In genomic region chr9:111621895-111622480, GRCh38 we compare ENCODE assay signal across 8 cellular contexts. TPM values are rescaled to one million over a fixed set of nuclear protein-coding genes. Genes with fewer than 3 reads are reported as not detected.
DNase-seq lines count a peak whose midpoint lies in the region; ATAC-seq, FAIRE-seq and TF ChIP-seq lines count a peak whose summit lies in the region.

No MANE protein-coding gene starts in this region.

- POLR2A ChIA-PET in PC-3 (lab: Charles Lee; ENCODE audit: unreplicated experiment), result no interaction called here
- POLR2A ChIA-PET in naive thymus-derived CD4-positive, alpha-beta T cell (lab: Charles Lee), result interaction anchor here (0.9 kb wide), 1 partner anchor 9 kb away, joined by 6 read pairs; no protein-coding TSS in a partner anchor

- H3K9ac ChIP-seq in PC-3 (ENCODE audit: low read length) (no peak overlapping the region), endodermal cell (ENCODE audit: extremely low read depth, low read length, poor library complexity, severe bottlenecking) (no peak overlapping the region)

- no peaks in the 10 kb centered on the region for H3K9me3 ChIP-seq in PC-3 (ENCODE audit: low read length)
- no peaks in the 10 kb centered on the region for H3K9me3 ChIP-seq in endodermal cell (ENCODE audit: control insufficient read depth, low read length)
- H3K9me3 ChIP-seq in naive thymus-derived CD4-positive, alpha-beta T cell (ENCODE audit: control insufficient read depth in 2 of 3, low read length in 3 of 3), result no peaks in the 10 kb centered on the region

- peaks cover 13% of the 10 kb centered on the region for H3K4me1 Mint-ChIP-seq in CD14-positive monocyte
- peaks cover 9% of the 10 kb centered on the region for H3K4me1 Mint-ChIP-seq in endodermal cell
- no peaks in the 10 kb centered on the region for H3K4me1 Mint-ChIP-seq in naive thymus-derived CD4-positive, alpha-beta T cell

- H3F3A ChIP-seq in PC-3 (ENCODE audit: low read length, unreplicated experiment), result no peaks in the 10 kb centered on the region

- H3K27ac ChIP-seq in PC-3 (ENCODE audit: low read length), result no peak overlapping the region
- H3K27ac ChIP-seq in endodermal cell (ENCODE audit: low read depth, low read length), result no peak overlapping the region
- no peak overlapping the region for H3K27ac ChIP-seq in naive thymus-derived CD4-positive, alpha-beta T cell (ENCODE audit: low read depth, low read length)

- no peaks in the 10 kb centered on the region for H3K27me3 ChIP-seq in PC-3 (ENCODE audit: low read length)
- H3K27me3 ChIP-seq in endodermal cell (ENCODE audit: control insufficient read depth, insufficient read depth, low read length, poor library complexity, severe bottlenecking), result no peaks in the 10 kb centered on the region
- no peaks in the 10 kb centered on the region for H3K27me3 ChIP-seq in naive thymus-derived CD4-positive, alpha-beta T cell (ENCODE audit: control insufficient read depth in 2 of 2, insufficient read depth in 2 of 2, low read length in 2 of 2)

- H3K4me1 ChIP-seq in PC-3 (ENCODE audit: insufficient read depth, low read length) (no peaks in the 10 kb centered on the region; the same call in 1 of the 2 replicates), endodermal cell (ENCODE audit: control insufficient read depth, insufficient read depth, low read length) (no peaks in the 10 kb centered on the region)
- no peaks in the 10 kb centered on the region for H3K4me1 ChIP-seq in naive thymus-derived CD4-positive, alpha-beta T cell (ENCODE audit: control insufficient read depth in 2 of 2, insufficient read depth in 2 of 2, low read length in 2 of 2)

- BruUV-seq in PC-3 (replicated peaks; lab: Mats Ljungman, UMichigan), result no TSS peak

- no peak overlapping the region for H2AFZ ChIP-seq in PC-3 (ENCODE audit: low read length)

- no peaks in the 10 kb centered on the region for H3K9me2 ChIP-seq in PC-3 (replicated peaks; ENCODE audit: low read length)

- H3K9me3 Mint-ChIP-seq in CD14-positive monocyte (peaks cover 0 to 7% (median 2%) of the 10 kb centered on the region in 7 donors), endodermal cell (peaks cover 24% of the 10 kb centered on the region)
- H3K9me3 Mint-ChIP-seq in naive thymus-derived CD4-positive, alpha-beta T cell, result no peaks in the 10 kb centered on the region

- WGBS in endodermal cell (ENCODE audit: insufficient coverage in 1 of 2, insufficient read length in 1 of 2), 2 experiments, result 0 to 51% methylated on average over 1 to 2 of the region's 2 CpGs

- no peak overlapping the region for H3K4me3 ChIP-seq in PC-3 (ENCODE audit: low read length)
- no peak overlapping the region for H3K4me3 ChIP-seq in endodermal cell (ENCODE audit: low read length)
- H3K4me3 ChIP-seq in naive thymus-derived CD4-positive, alpha-beta T cell (ENCODE audit: low read length), result no peak overlapping the region

- CTCF ChIA-PET in PC-3 (lab: Charles Lee), result interaction anchor here (0.6 to 1.1 kb wide), 4 partner anchors 17 to 744 kb away, joined by 3 to 18 read pairs (median 5); partner anchors contain the start of gene PTGR1
- CTCF ChIA-PET in naive thymus-derived CD4-positive, alpha-beta T cell (lab: Charles Lee), result interaction anchor here (0.5 to 1.0 kb wide), 4 partner anchors 24 to 82 kb away, joined by 3 to 5 read pairs (median 4); no protein-coding TSS in a partner anchor

- no peak overlapping the region for H3K4me2 ChIP-seq in PC-3 (ENCODE audit: low read length)

- H3K27ac Mint-ChIP-seq in CD14-positive monocyte (peak overlapping the region in 3 of 7 donors; percentile 49 to 72 (median 72)), endodermal cell (no peak overlapping the region)
- no peak overlapping the region for H3K27ac Mint-ChIP-seq in naive thymus-derived CD4-positive, alpha-beta T cell

- no peak for FAIRE-seq in GM12892 (lab: Jason Lieb, UNC)

- H3K36me3 ChIP-seq in PC-3 (ENCODE audit: low read depth, low read length) (no peaks in the 10 kb centered on the region), endodermal cell (ENCODE audit: control insufficient read depth, insufficient read depth, low read length) (no peaks in the 10 kb centered on the region)
- no peaks in the 10 kb centered on the region for H3K36me3 ChIP-seq in naive thymus-derived CD4-positive, alpha-beta T cell (ENCODE audit: control insufficient read depth in 2 of 3, insufficient read depth in 3 of 3, low read length in 3 of 3)

- H3K27me3 Mint-ChIP-seq in CD14-positive monocyte (ENCODE audit: low read depth in 3 of 3) (peaks cover 0 to 17% (median 3%) of the 10 kb centered on the region in 3 donors), endodermal cell (ENCODE audit: insufficient read depth) (no peaks in the 10 kb centered on the region)
- peaks cover 3 to 24% (median 5%) of the 10 kb centered on the region in 5 donors for H3K27me3 Mint-ChIP-seq in naive thymus-derived CD4-positive, alpha-beta T cell

- intact Hi-C loops in CD14-positive monocyte (cut with micrococcal nuclease), result no loop called here
- intact Hi-C loops in PC-3 (cut with micrococcal nuclease), result loop anchor here (1.0 kb wide), 1 partner anchor 24 kb away; no protein-coding TSS in a partner anchor
- intact Hi-C loops in naive thymus-derived CD4-positive, alpha-beta T cell (cut with micrococcal nuclease), result loop anchor here (1.0 to 2.0 kb wide), 2 partner anchors 23 to 24 kb away; partner anchors contain the start of gene PTGR1 (in 1 of the 2)

- no peaks in the 10 kb centered on the region for H3K79me2 ChIP-seq in PC-3 (ENCODE audit: low read length)

- TF ChIP-seq CTCF in CD14-positive monocyte (IDR thresholded peaks at IDR 0.05) (peak; percentile 71), GM20000 (IDR thresholded peaks at IDR 0.05; ENCODE audit: extremely low read depth, missing control alignments) (peak; percentile 38), PC-3 (conservative IDR thresholded peaks at IDR 0.05; ENCODE audit: low read depth, low read length) (peak; percentile 72), endodermal cell (conservative IDR thresholded peaks at IDR 0.05) (peak; percentile 81)

- DNase-seq in CD14-positive monocyte (ENCODE audit: low spot score) (no peak), GM20000 (ENCODE audit: low spot score) (peak; percentile 68), PC-3 (peak; percentile 52), endodermal cell (peak; percentile 68), GM12892 (ENCODE audit: insufficient read length) (no peak), KG1 (lab: John Stamatoyannopoulos, UW) (no peak)
- DNase-seq in naive thymus-derived CD4-positive, alpha-beta T cell, result peak in 3 of 9 donors; percentile 12 to 21 (median 14)

- no peak for TF ChIP-seq POLR2A in GM12892 (IDR thresholded peaks at IDR 0.05; ENCODE audit: low read depth, low read length)

- H4K20me1 ChIP-seq in PC-3 (ENCODE audit: low read length), result no peaks in the 10 kb centered on the region

- no peaks in the 10 kb centered on the region for H3K36me3 Mint-ChIP-seq in CD14-positive monocyte
- no peaks in the 10 kb centered on the region for H3K36me3 Mint-ChIP-seq in endodermal cell (ENCODE audit: low read depth)
- H3K36me3 Mint-ChIP-seq in naive thymus-derived CD4-positive, alpha-beta T cell, result no peaks in the 10 kb centered on the region

- peak; percentile 88 for ATAC-seq in PC-3
- ATAC-seq in naive thymus-derived CD4-positive, alpha-beta T cell, result peak; percentile 65
- no peak for ATAC-seq in GM19328 (IDR thresholded peaks at IDR 0.05; ENCODE audit: unreplicated experiment)

- no peak overlapping the region for H3K4me3 Mint-ChIP-seq in CD14-positive monocyte
- no peak overlapping the region for H3K4me3 Mint-ChIP-seq in endodermal cell
- no peak overlapping the region for H3K4me3 Mint-ChIP-seq in naive thymus-derived CD4-positive, alpha-beta T cell

RNA-seq across cellular contexts. Expression of gene DNAJC25, which starts 9.1 kb away (rescaled TPM):
- polyA plus RNA-seq in CD14-positive monocyte, result 1 to 10 TPM; 1.1 to 1.6 TPM
- total RNA-seq in PC-3 (2014; rRNA removed) (5.1 and 5.9 TPM in 2 replicates), endodermal cell (1 to 10 TPM; 6.3 to 7.4 TPM)
- polyA plus RNA-seq in endodermal cell (2013, experiment 1 of 2), result 9.3 TPM
- polyA plus RNA-seq in endodermal cell (2013, experiment 2 of 2), result 10.1 TPM
- 1 to 10 TPM; 4.0 to 6.0 (median 5.2) TPM for total RNA-seq in naive thymus-derived CD4-positive, alpha-beta T cell
- 1 to 10 TPM; 1.7 to 1.9 TPM for polyA plus RNA-seq in naive thymus-derived CD4-positive, alpha-beta T cell
- 6.1 TPM for polyA plus RNA-seq in GM12892 (2012; ENCODE audit: missing spikeins)

RNA-seq across cellular contexts. Expression of gene PTGR1, which starts 22.5 kb away (rescaled TPM):
- 1 to 10 TPM in 1 of 2 donors, under 1 TPM in 1; 0.68 to 1.1 TPM for polyA plus RNA-seq in CD14-positive monocyte
- total RNA-seq in PC-3 (2014; rRNA removed) (42.5 and 43.1 TPM in 2 replicates), endodermal cell (100 to 1,000 TPM; 204 to 442 TPM)
- polyA plus RNA-seq in endodermal cell (2013, experiment 1 of 2), result 95.5 TPM
- polyA plus RNA-seq in endodermal cell (2013, experiment 2 of 2), result 87.1 TPM
- under 1 TPM in 2 of 5 experiments, not detected in 3; 0.64 to 0.92 TPM for total RNA-seq in naive thymus-derived CD4-positive, alpha-beta T cell
- polyA plus RNA-seq in naive thymus-derived CD4-positive, alpha-beta T cell, result under 1 TPM; 0.21 to 0.37 TPM
- polyA plus RNA-seq in GM12892 (2012; ENCODE audit: missing spikeins), result 18.8 TPM

RNA-seq across cellular contexts. Expression of gene GNG10, which starts 39.4 kb away (rescaled TPM):
- 10 to 100 TPM; 67.9 to 84.1 TPM for polyA plus RNA-seq in CD14-positive monocyte
- total RNA-seq in PC-3 (2014; rRNA removed) (27.1 and 50.7 TPM in 2 replicates), endodermal cell (10 to 100 TPM; 27.7 to 39.7 TPM)
- polyA plus RNA-seq in endodermal cell (2013, experiment 1 of 2), result 41.3 TPM
- polyA plus RNA-seq in endodermal cell (2013, experiment 2 of 2), result 42.2 TPM
- total RNA-seq in naive thymus-derived CD4-positive, alpha-beta T cell, result 10 to 100 TPM in 4 of 5 experiments, 1 to 10 TPM in 1; 5.3 to 26.1 (median 12.2) TPM
- polyA plus RNA-seq in naive thymus-derived CD4-positive, alpha-beta T cell, result 10 to 100 TPM; 15.5 to 26.8 TPM
- polyA plus RNA-seq in GM12892 (2012; ENCODE audit: missing spikeins), result 17.5 TPM

Comparison
In these comparisons a context has a peak if more than half of its experiments do, and no peak if none do; other contexts are left out.
1. DNase-seq: peak in GM20000 (single experiment), PC-3 (single experiment) and endodermal cell (single experiment); none in CD14-positive monocyte (single experiment), GM12892 (single experiment) and KG1 (single experiment).
2. RNA of gene PTGR1, which starts 22.5 kb away (total RNA-seq): 204 to 442 TPM in endodermal cell and 42.5 to 43.1 TPM in PC-3; 0.64 to 0.92 TPM in naive thymus-derived CD4-positive, alpha-beta T cell; every median in the first group is over 10 times any median in the second.
3. intact Hi-C loops: an anchor here in PC-3 (1.0 kb wide) and naive thymus-derived CD4-positive, alpha-beta T cell (1.0 to 2.0 kb wide); none called in CD14-positive monocyte.
4. Peak in every context shown above with its lines, with median percentiles within 50 percentile points of each other: CTCF ChIP-seq.